In genomic region chr7:75971961-75972763, GRCh38 we compare ENCODE assay signal across 10 cellular contexts. TPM values are rescaled to one million over a fixed set of nuclear protein-coding genes. Genes with fewer than 3 reads are reported as not detected.
DNase-seq lines count a peak whose midpoint lies in the region; ATAC-seq, FAIRE-seq and TF ChIP-seq lines count a peak whose summit lies in the region.
"Had no signal": no experiment of that assay in that cellular context is flagged by ENCODE, and none has a peak within 500 bp of the region (broad histone marks: within the 10 kb centered on the region; RNA-seq: fewer than 3 reads in every experiment).

No MANE protein-coding gene starts in this region.

- H2BK20ac ChIP-seq in H1 (ENCODE audit: low read length) = no peak overlapping the region

- H3K27ac ChIP-seq in H1 (ENCODE audit: low read depth, low read length) = no peak overlapping the region
- H3K27ac ChIP-seq in naive thymus-derived CD4-positive, alpha-beta T cell (ENCODE audit: low read depth, low read length) = no peak overlapping the region

- H4K8ac ChIP-seq in H1 (ENCODE audit: extremely low read depth, insufficient read depth, low read length) = no peak overlapping the region

- no peak overlapping the region for H3K14ac ChIP-seq in H1 (ENCODE audit: insufficient read length)

- H2AK5ac ChIP-seq in H1 (ENCODE audit: low read depth, low read length) = no peak overlapping the region

- WGBS in H1 (ENCODE audit: extremely low coverage in 1 of 2, insufficient coverage in 1 of 2, insufficient read length in 1 of 2, insufficient replicate concordance in 2 of 2, low coverage in 1 of 2, low lambda C conversion rate in 2 of 2, missing lambda C conversion rate in 1 of 2), 2 experiments = 87% methylated on average over 19 of the region's 19 CpGs; no CpG with 5 or more reads in 1 of the 2 experiments

- intact Hi-C loops in naive thymus-derived CD4-positive, alpha-beta T cell (cut with micrococcal nuclease) = no loop called here

- H3K4ac ChIP-seq in H1 (replicated peaks; ENCODE audit: insufficient read length, low read depth, low read length) = no peak overlapping the region

- no peaks in the 10 kb centered on the region for H3K27me3 Mint-ChIP-seq in naive thymus-derived CD4-positive, alpha-beta T cell
- H3K27me3 Mint-ChIP-seq in activated CD8-positive, alpha-beta memory T cell treated with anti-CD3 and anti-CD28 coated beads, Interleukin-2, amount 10 ng/mL, durations not matched to agents 7 days and 5 days = no peaks in the 10 kb centered on the region

- DNase-seq in BE2C (peak; percentile 50), LHCN-M2 (ENCODE audit: low read depth) (peak; percentile 46), H1 (ENCODE audit: low read depth in 1 of 2, low spot score in 2 of 2) (no peak)
- no peak for DNase-seq in naive thymus-derived CD4-positive, alpha-beta T cell
- DNase-seq in activated CD8-positive, alpha-beta memory T cell treated with anti-CD3 and anti-CD28 coated beads, Interleukin-2, amount 10 ng/mL, durations not matched to agents 7 days and 5 days = no peak
- DNase-seq: NCI-H2171 had no signal

- peak; percentile 31 to 45; a peak in 3 of 4 replicates for TF ChIP-seq RAD21 in H1 (IDR thresholded peaks at IDR 0.05 in 1 of 2, conservative IDR thresholded peaks at IDR 0.05 in 1 of 2; ENCODE audit: low read depth in 2 of 2, low read length in 2 of 2)

- no peak overlapping the region for H3K4me3 ChIP-seq in BE2C (ENCODE audit: low read depth, low read length)
- no peak overlapping the region for H3K4me3 ChIP-seq in H1 (ENCODE audit: extremely low read depth in 1 of 4, insufficient read depth in 2 of 4, low read depth in 3 of 4, low read length in 4 of 4)
- no peak overlapping the region for H3K4me3 ChIP-seq in naive thymus-derived CD4-positive, alpha-beta T cell (ENCODE audit: low read length)
- H3K4me3 ChIP-seq: skin epidermis had no signal

- H2BK12ac ChIP-seq in H1 (ENCODE audit: low read depth, low read length) = no peak overlapping the region

- TF ChIP-seq CTCF in BE2C (IDR thresholded peaks at IDR 0.05; ENCODE audit: low read depth, low read length) (peak; percentile 35), H1 (IDR thresholded peaks at IDR 0.05; ENCODE audit: control extremely low read depth in 1 of 3, insufficient read depth in 1 of 3, low read depth in 1 of 3, low read length in 3 of 3) (peak; percentile 23 to 53 (median 46); a peak in 2 of 4 replicates)

- H3K23ac ChIP-seq in H1 (ENCODE audit: insufficient read length) = no peak overlapping the region

- H3K9ac ChIP-seq in H1 (replicated peaks in 1 of 4; ENCODE audit: extremely low read depth in 1 of 4, low read depth in 3 of 4, low read length in 3 of 4) = no peak overlapping the region

- CTCF ChIA-PET in H1 (lab: Charles Lee; ENCODE audit: partially characterized antibody) = interaction anchor here (0.6 to 4.5 kb wide), 22 partner anchors 10 to 133 kb away, joined by 3 to 17 read pairs (median 4); partner anchors contain the start of gene RHBDD2
- CTCF ChIA-PET in naive thymus-derived CD4-positive, alpha-beta T cell (lab: Charles Lee) = no interaction called here
- CTCF ChIA-PET in activated CD8-positive, alpha-beta memory T cell treated with anti-CD3 and anti-CD28 coated beads, Interleukin-2, amount 10 ng/mL, durations not matched to agents 7 days and 5 days (lab: Charles Lee) = interaction anchor here (1.0 kb wide), 1 partner anchor 22 kb away, joined by 3 read pairs; the partner anchor contains the start of gene TMEM120A

- FAIRE-seq in H1 (lab: Jason Lieb, UNC) = no peak

- no peaks in the 10 kb centered on the region for H3K79me2 ChIP-seq in H1 (ENCODE audit: control insufficient read depth in 1 of 2, insufficient read depth in 2 of 2, low read length in 2 of 2)

- no peak overlapping the region for H2BK15ac ChIP-seq in H1 (ENCODE audit: low read length)

- no peak for TF ChIP-seq EP300 in H1 (IDR thresholded peaks at IDR 0.05; ENCODE audit: borderline replicate concordance in 1 of 2, low read depth in 2 of 2, low read length in 2 of 2)

- ATAC-seq in naive thymus-derived CD4-positive, alpha-beta T cell = peak; percentile 45
- ATAC-seq in HG03025 (IDR thresholded peaks at IDR 0.05; ENCODE audit: low FRiP score, unreplicated experiment) = no peak
- no peak for ATAC-seq in activated CD8-positive, alpha-beta memory T cell treated with anti-CD3 and anti-CD28 coated beads, Interleukin-2, amount 10 ng/mL, durations not matched to agents 7 days and 5 days
- ATAC-seq in GM21515 (IDR thresholded peaks at IDR 0.05; ENCODE audit: unreplicated experiment) = no peak
- no peak for ATAC-seq in HG03439 (IDR thresholded peaks at IDR 0.05; ENCODE audit: unreplicated experiment)

- H4K20me1 ChIP-seq in H1 (replicated peaks in 1 of 2; ENCODE audit: control insufficient read depth in 1 of 2, insufficient read depth in 2 of 2, low read length in 2 of 2) = peaks cover 0 to 16% of the 10 kb centered on the region in 2 experiments

- H2BK120ac ChIP-seq in H1 (replicated peaks; ENCODE audit: low read depth, low read length) = no peak overlapping the region

- H3K27me3 ChIP-seq in BE2C = no peaks in the 10 kb centered on the region
- H3K27me3 ChIP-seq in H1 (replicated peaks in 1 of 4; ENCODE audit: control insufficient read depth in 3 of 4, extremely low read depth in 1 of 4, insufficient read depth in 3 of 4, low read length in 3 of 4) = no peaks in the 10 kb centered on the region
- no peaks in the 10 kb centered on the region for H3K27me3 ChIP-seq in naive thymus-derived CD4-positive, alpha-beta T cell (ENCODE audit: control insufficient read depth in 2 of 2, insufficient read depth in 2 of 2, low read length in 2 of 2)

- H3K9me3 Mint-ChIP-seq in naive thymus-derived CD4-positive, alpha-beta T cell = no peaks in the 10 kb centered on the region
- no peaks in the 10 kb centered on the region for H3K9me3 Mint-ChIP-seq in activated CD8-positive, alpha-beta memory T cell treated with anti-CD3 and anti-CD28 coated beads, Interleukin-2, amount 10 ng/mL, durations not matched to agents 7 days and 5 days (ENCODE audit: low read depth)

- no peak overlapping the region for H3K4me3 Mint-ChIP-seq in naive thymus-derived CD4-positive, alpha-beta T cell
- no peak overlapping the region for H3K4me3 Mint-ChIP-seq in activated CD8-positive, alpha-beta memory T cell treated with anti-CD3 and anti-CD28 coated beads, Interleukin-2, amount 10 ng/mL, durations not matched to agents 7 days and 5 days

- no peak overlapping the region for H4K5ac ChIP-seq in H1 (ENCODE audit: insufficient read length, low read depth, low read length)

- H3K36me3 ChIP-seq in BE2C (peaks cover 3% of the 10 kb centered on the region), H1 (ENCODE audit: control insufficient read depth in 2 of 4, insufficient read depth in 4 of 4, low read length in 3 of 4) (peaks cover 4 to 14% (median 7%) of the 10 kb centered on the region in 4 experiments; a peak in 5 of 8 replicates)
- H3K36me3 ChIP-seq in naive thymus-derived CD4-positive, alpha-beta T cell (ENCODE audit: control insufficient read depth in 2 of 3, insufficient read depth in 3 of 3, low read length in 3 of 3) = peaks cover 0 to 27% (median 4%) of the 10 kb centered on the region in 3 experiments

- H3K79me1 ChIP-seq in H1 (ENCODE audit: low read depth, low read length) = peaks cover 7% of the 10 kb centered on the region

- no peak overlapping the region; the same call in 1 of the 2 replicates for H2BK5ac ChIP-seq in H1 (ENCODE audit: low read depth, low read length)

- no peak overlapping the region for H3K4me2 ChIP-seq in H1 (ENCODE audit: insufficient read depth in 1 of 2, low read depth in 2 of 2, low read length in 2 of 2)

- no peaks in the 10 kb centered on the region for H3K23me2 ChIP-seq in H1 (ENCODE audit: low read depth, low read length)

- peaks cover 4 to 24% (median 6%) of the 10 kb centered on the region in 5 donors for H3K36me3 Mint-ChIP-seq in naive thymus-derived CD4-positive, alpha-beta T cell
- H3K36me3 Mint-ChIP-seq in activated CD8-positive, alpha-beta memory T cell treated with anti-CD3 and anti-CD28 coated beads, Interleukin-2, amount 10 ng/mL, durations not matched to agents 7 days and 5 days = peaks cover 4% of the 10 kb centered on the region

- no peak overlapping the region for H3K56ac ChIP-seq in H1 (replicated peaks; ENCODE audit: insufficient read length, low read depth, low read length)

- H2AFZ ChIP-seq in H1 (ENCODE audit: low read length) = no peak overlapping the region

- no peak overlapping the region for H3K18ac ChIP-seq in H1 (ENCODE audit: extremely low read depth, low read length)

- H3K4me1 ChIP-seq in BE2C (peaks cover 5% of the 10 kb centered on the region; the same call in 1 of the 2 replicates), H1 (replicated peaks in 1 of 4; ENCODE audit: control insufficient read depth in 3 of 4, insufficient read depth in 4 of 4, low read length in 3 of 4) (no peaks in the 10 kb centered on the region)
- no peaks in the 10 kb centered on the region for H3K4me1 ChIP-seq in naive thymus-derived CD4-positive, alpha-beta T cell (ENCODE audit: control insufficient read depth in 2 of 2, insufficient read depth in 2 of 2, low read length in 2 of 2)

- H3K9me3 ChIP-seq in BE2C (no peaks in the 10 kb centered on the region), H1 (ENCODE audit: insufficient read depth in 2 of 2, low read depth in 1 of 2, low read length in 1 of 2) (no peaks in the 10 kb centered on the region)
- H3K9me3 ChIP-seq in naive thymus-derived CD4-positive, alpha-beta T cell (ENCODE audit: control insufficient read depth in 2 of 3, low read length in 3 of 3) = no peaks in the 10 kb centered on the region

- POLR2A ChIA-PET in H1 (lab: Charles Lee; ENCODE audit: partially characterized antibody) = interaction anchor here (0.7 to 2.7 kb wide), 6 partner anchors 11 to 79 kb away, joined by 3 to 10 read pairs (median 3); partner anchors contain the start of genes POR and TMEM120A
- POLR2A ChIA-PET in naive thymus-derived CD4-positive, alpha-beta T cell (lab: Charles Lee) = no interaction called here

- no peak overlapping the region for H4K91ac ChIP-seq in H1 (replicated peaks; ENCODE audit: insufficient read length, low read length)

- H3K27ac Mint-ChIP-seq in naive thymus-derived CD4-positive, alpha-beta T cell = peak overlapping the region in 1 of 9 donors; percentile 51
- no peak overlapping the region for H3K27ac Mint-ChIP-seq in activated CD8-positive, alpha-beta memory T cell treated with anti-CD3 and anti-CD28 coated beads, Interleukin-2, amount 10 ng/mL, durations not matched to agents 7 days and 5 days

- H3K4me1 Mint-ChIP-seq in naive thymus-derived CD4-positive, alpha-beta T cell = peaks cover 0 to 8% (median 0%) of the 10 kb centered on the region in 7 donors
- H3K4me1 Mint-ChIP-seq in activated CD8-positive, alpha-beta memory T cell treated with anti-CD3 and anti-CD28 coated beads, Interleukin-2, amount 10 ng/mL, durations not matched to agents 7 days and 5 days = no peaks in the 10 kb centered on the region

- no peak for TF ChIP-seq POLR2A in H1 (IDR thresholded peaks at IDR 0.05; ENCODE audit: control extremely low read depth in 1 of 2, low read depth in 2 of 2, low read length in 2 of 2)

RNA-seq across cellular contexts. Expression of gene TMEM120A, which starts 22.2 kb away (rescaled TPM):
- polyA plus RNA-seq in BE2C (2012; ENCODE audit: insufficient read depth, insufficient read length, low read depth) = 24.0 TPM
- total RNA-seq in LHCN-M2 (2014; rRNA removed) = 31.7 and 32.9 TPM in 2 replicates
- polyA plus RNA-seq in LHCN-M2 (2012) = 83.4 TPM
- 15.6 and 21.2 TPM in 2 replicates for total RNA-seq in H1 (2021; fragmentation: NEBNext Ultra II Directional; extraction: Animal tissue kit (Norgen Biotek cat#: 25700))
- polyA plus RNA-seq in H1 (2011; rRNA removed) = 48.8 and 49.9 TPM in 2 replicates
- polyA plus RNA-seq in H1 (2011; cell fraction: cytosol; rRNA removed) = 39.3 TPM
- polyA plus RNA-seq in H1 (2011; cell fraction: nucleus; rRNA removed) = 61.7 TPM
- polyA plus RNA-seq in H1 (2012, experiment 1 of 2) = 22.0 to 30.6 TPM (median 26.8 TPM) in 4 replicates
- 35.9 TPM for polyA plus RNA-seq in H1 (2012, experiment 2 of 2)
- 22.2 TPM for polyA plus RNA-seq in H1 (2013, experiment 1 of 2)
- 24.9 TPM for polyA plus RNA-seq in H1 (2013, experiment 2 of 2)
- 73.1 and 86.8 TPM in 2 replicates for polyA minus RNA-seq in H1 (2011; rRNA and poly(A)+ RNA removed)
- polyA minus RNA-seq in H1 (2011; cell fraction: cytosol; rRNA and poly(A)+ RNA removed) = 11.7 TPM
- polyA minus RNA-seq in H1 (2011; cell fraction: nucleus; rRNA and poly(A)+ RNA removed) = 20.8 TPM
- 10 to 100 TPM; 19.1 to 38.6 (median 35.6) TPM for total RNA-seq in naive thymus-derived CD4-positive, alpha-beta T cell
- 10 to 100 TPM; 23.2 to 25.2 TPM for polyA plus RNA-seq in naive thymus-derived CD4-positive, alpha-beta T cell
- total RNA-seq in activated CD8-positive, alpha-beta memory T cell treated with anti-CD3 and anti-CD28 coated beads, Interleukin-2, amount 10 ng/mL, durations not matched to agents 7 days and 5 days = 10 to 100 TPM; 25.4 to 27.0 TPM

RNA-seq across cellular contexts. Expression of gene POR, which starts 57.2 kb away (rescaled TPM):
- 85.5 TPM for polyA plus RNA-seq in BE2C (2012; ENCODE audit: insufficient read depth, insufficient read length, low read depth)
- 97.7 and 122 TPM in 2 replicates for total RNA-seq in LHCN-M2 (2014; rRNA removed)
- 46.5 TPM for polyA plus RNA-seq in LHCN-M2 (2012)
- 127 and 144 TPM in 2 replicates for total RNA-seq in H1 (2021; fragmentation: NEBNext Ultra II Directional; extraction: Animal tissue kit (Norgen Biotek cat#: 25700))
- 98.7 and 213 TPM in 2 replicates for polyA plus RNA-seq in H1 (2011; rRNA removed)
- 143 TPM for polyA plus RNA-seq in H1 (2011; cell fraction: cytosol; rRNA removed)
- polyA plus RNA-seq in H1 (2011; cell fraction: nucleus; rRNA removed) = 390 TPM
- 65.5 to 111 TPM (median 109 TPM) in 4 replicates for polyA plus RNA-seq in H1 (2012, experiment 1 of 2)
- polyA plus RNA-seq in H1 (2012, experiment 2 of 2) = 172 TPM
- 204 TPM for polyA plus RNA-seq in H1 (2013, experiment 1 of 2)
- polyA plus RNA-seq in H1 (2013, experiment 2 of 2) = 195 TPM
- 51.2 and 71.3 TPM in 2 replicates for polyA minus RNA-seq in H1 (2011; rRNA and poly(A)+ RNA removed)
- polyA minus RNA-seq in H1 (2011; cell fraction: cytosol; rRNA and poly(A)+ RNA removed) = 118 TPM
- polyA minus RNA-seq in H1 (2011; cell fraction: nucleus; rRNA and poly(A)+ RNA removed) = 98.3 TPM
- total RNA-seq in naive thymus-derived CD4-positive, alpha-beta T cell = 10 to 100 TPM; 45.9 to 72.3 (median 69.7) TPM
- polyA plus RNA-seq in naive thymus-derived CD4-positive, alpha-beta T cell = 10 to 100 TPM; 41.6 to 69.2 TPM
- total RNA-seq in activated CD8-positive, alpha-beta memory T cell treated with anti-CD3 and anti-CD28 coated beads, Interleukin-2, amount 10 ng/mL, durations not matched to agents 7 days and 5 days = 10 to 100 TPM; 52.0 to 57.6 TPM

Comparison
In these comparisons a context has a peak if more than half of its experiments do, and no peak if none do; other contexts are left out.
1. DNase-seq: peak in BE2C (single experiment) and LHCN-M2 (single experiment); none in H1 (0 of 2), naive thymus-derived CD4-positive, alpha-beta T cell (0 of 9) and activated CD8-positive, alpha-beta memory T cell treated with anti-CD3 and anti-CD28 coated beads, Interleukin-2, amount 10 ng/mL, durations not matched to agents 7 days and 5 days (single experiment).